In genomic region chr2:48110497-48110896, GRCh38 we compare ENCODE assay signal across 1 cellular context.
TF ChIP-seq lines count a peak whose summit lies in the region.

No MANE protein-coding gene starts in this region.

TF ChIP-seq in HCT116, 20 proteins besides CTCF, POLR2A, EP300 and RAD21 (continued from another document):
- TF ChIP-seq REST (IDR thresholded peaks at IDR 0.05; ENCODE audit: low read depth), result no peak
- TF ChIP-seq FOSL1 (IDR thresholded peaks at IDR 0.05; ENCODE audit: low read depth), result no peak
- no peak for TF ChIP-seq JUND (IDR thresholded peaks at IDR 0.05)
- TF ChIP-seq CBX3 (IDR thresholded peaks at IDR 0.05; ENCODE audit: low read depth), result no peak
- TF ChIP-seq, protein P1, sequence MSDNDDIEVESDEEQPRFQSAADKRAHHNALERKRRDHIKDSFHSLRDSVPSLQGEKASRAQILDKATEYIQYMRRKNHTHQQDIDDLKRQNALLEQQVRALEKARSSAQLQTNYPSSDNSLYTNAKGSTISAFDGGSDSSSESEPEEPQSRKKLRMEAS (IDR thresholded peaks at IDR 0.05), result no peak
